Comparison of ENCODE assay signal across 1 cellular context in genomic region chr11:46242961-46243795, GRCh38.
TF ChIP-seq lines count a peak whose summit lies in the region.

No MANE protein-coding gene starts in this region.

TF ChIP-seq in WTC11, 78 proteins besides CTCF, POLR2A, EP300 and RAD21 (continued from another document and continues in another):
- TF ChIP-seq, protein P1, sequence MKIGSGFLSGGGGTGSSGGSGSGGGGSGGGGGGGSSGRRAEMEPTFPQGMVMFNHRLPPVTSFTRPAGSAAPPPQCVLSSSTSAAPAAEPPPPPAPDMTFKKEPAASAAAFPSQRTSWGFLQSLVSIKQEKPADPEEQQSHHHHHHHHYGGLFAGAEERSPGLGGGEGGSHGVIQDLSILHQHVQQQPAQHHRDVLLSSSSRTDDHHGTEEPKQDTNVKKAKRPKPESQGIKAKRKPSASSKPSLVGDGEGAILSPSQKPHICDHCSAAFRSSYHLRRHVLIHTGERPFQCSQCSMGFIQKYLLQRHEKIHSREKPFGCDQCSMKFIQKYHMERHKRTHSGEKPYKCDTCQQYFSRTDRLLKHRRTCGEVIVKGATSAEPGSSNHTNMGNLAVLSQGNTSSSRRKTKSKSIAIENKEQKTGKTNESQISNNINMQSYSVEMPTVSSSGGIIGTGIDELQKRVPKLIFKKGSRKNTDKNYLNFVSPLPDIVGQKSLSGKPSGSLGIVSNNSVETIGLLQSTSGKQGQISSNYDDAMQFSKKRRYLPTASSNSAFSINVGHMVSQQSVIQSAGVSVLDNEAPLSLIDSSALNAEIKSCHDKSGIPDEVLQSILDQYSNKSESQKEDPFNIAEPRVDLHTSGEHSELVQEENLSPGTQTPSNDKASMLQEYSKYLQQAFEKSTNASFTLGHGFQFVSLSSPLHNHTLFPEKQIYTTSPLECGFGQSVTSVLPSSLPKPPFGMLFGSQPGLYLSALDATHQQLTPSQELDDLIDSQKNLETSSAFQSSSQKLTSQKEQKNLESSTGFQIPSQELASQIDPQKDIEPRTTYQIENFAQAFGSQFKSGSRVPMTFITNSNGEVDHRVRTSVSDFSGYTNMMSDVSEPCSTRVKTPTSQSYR (CRISPR knock-in tag; IDR thresholded peaks at IDR 0.05): no peak
- TF ChIP-seq ZNF396 (CRISPR knock-in tag; IDR thresholded peaks at IDR 0.05; ENCODE audit: borderline replicate concordance) (no peak), CREB1 (CRISPR knock-in tag; IDR thresholded peaks at IDR 0.05) (peak; percentile 21; the same call in 1 of the 2 replicates), NFE2L1 (CRISPR knock-in tag; IDR thresholded peaks at IDR 0.05) (no peak), KAT7 (CRISPR knock-in tag; IDR thresholded peaks at IDR 0.05; ENCODE audit: borderline replicate concordance) (no peak), IRF2 (CRISPR knock-in tag; IDR thresholded peaks at IDR 0.05; ENCODE audit: borderline replicate concordance, low read depth) (no peak), FOXK1 (CRISPR knock-in tag; IDR thresholded peaks at IDR 0.05) (no peak), RELA (CRISPR knock-in tag; IDR thresholded peaks at IDR 0.05; ENCODE audit: borderline replicate concordance) (no peak), SMAD4 (CRISPR knock-in tag; IDR thresholded peaks at IDR 0.05) (no peak), ETV6 (CRISPR knock-in tag; IDR thresholded peaks at IDR 0.05) (no peak), ZNF219 (CRISPR knock-in tag; IDR thresholded peaks at IDR 0.05; ENCODE audit: borderline replicate concordance) (no peak), RORB (CRISPR knock-in tag; IDR thresholded peaks at IDR 0.05) (no peak), JAZF1 (CRISPR knock-in tag; IDR thresholded peaks at IDR 0.05) (no peak), ZSCAN18 (CRISPR knock-in tag; IDR thresholded peaks at IDR 0.05) (no peak), JUN (CRISPR knock-in tag; IDR thresholded peaks at IDR 0.05) (no peak), ZNF671 (CRISPR knock-in tag; IDR thresholded peaks at IDR 0.05) (no peak), ESRRA (CRISPR knock-in tag; IDR thresholded peaks at IDR 0.05; ENCODE audit: borderline replicate concordance) (no peak), ATF1 (CRISPR knock-in tag; IDR thresholded peaks at IDR 0.05) (no peak), TEAD1 (CRISPR knock-in tag; IDR thresholded peaks at IDR 0.05) (peak; percentile 16; the same call in 1 of the 2 replicates), E2F4 (CRISPR knock-in tag; IDR thresholded peaks at IDR 0.05; ENCODE audit: borderline replicate concordance, low read depth) (no peak), NR1H2 (CRISPR knock-in tag; IDR thresholded peaks at IDR 0.05) (no peak), USF1 (CRISPR knock-in tag; IDR thresholded peaks at IDR 0.05) (0 out of 2 replicates have a peak, but pooled peaks have one; percentile 13), SOX15 (CRISPR knock-in tag; IDR thresholded peaks at IDR 0.05) (no peak), NR3C1 (CRISPR knock-in tag; conservative IDR thresholded peaks at IDR 0.05; ENCODE audit: low read depth) (no peak), GRHL2 (CRISPR knock-in tag; IDR thresholded peaks at IDR 0.05; ENCODE audit: insufficient replicate concordance, severe bottlenecking) (no peak), ZNF416 (CRISPR knock-in tag; IDR thresholded peaks at IDR 0.05) (no peak), NFATC4 (CRISPR knock-in tag; IDR thresholded peaks at IDR 0.05) (no peak), ZNF263 (CRISPR knock-in tag; IDR thresholded peaks at IDR 0.05; ENCODE audit: low read depth) (no peak), PREB (CRISPR knock-in tag; IDR thresholded peaks at IDR 0.05; ENCODE audit: borderline replicate concordance) (no peak), ERG (CRISPR knock-in tag; IDR thresholded peaks at IDR 0.05) (no peak), SMAD3 (CRISPR knock-in tag; IDR thresholded peaks at IDR 0.05; ENCODE audit: borderline replicate concordance) (no peak)
- TF ChIP-seq, protein P2, sequence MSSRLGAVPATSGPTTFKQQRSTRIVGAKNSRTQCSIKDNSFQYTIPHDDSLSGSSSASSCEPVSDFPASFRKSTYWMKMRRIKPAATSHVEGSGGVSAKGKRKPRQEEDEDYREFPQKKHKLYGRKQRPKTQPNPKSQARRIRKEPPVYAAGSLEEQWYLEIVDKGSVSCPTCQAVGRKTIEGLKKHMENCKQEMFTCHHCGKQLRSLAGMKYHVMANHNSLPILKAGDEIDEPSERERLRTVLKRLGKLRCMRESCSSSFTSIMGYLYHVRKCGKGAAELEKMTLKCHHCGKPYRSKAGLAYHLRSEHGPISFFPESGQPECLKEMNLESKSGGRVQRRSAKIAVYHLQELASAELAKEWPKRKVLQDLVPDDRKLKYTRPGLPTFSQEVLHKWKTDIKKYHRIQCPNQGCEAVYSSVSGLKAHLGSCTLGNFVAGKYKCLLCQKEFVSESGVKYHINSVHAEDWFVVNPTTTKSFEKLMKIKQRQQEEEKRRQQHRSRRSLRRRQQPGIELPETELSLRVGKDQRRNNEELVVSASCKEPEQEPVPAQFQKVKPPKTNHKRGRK (CRISPR knock-in tag; IDR thresholded peaks at IDR 0.05; ENCODE audit: borderline replicate concordance): no peak
- TF ChIP-seq, protein P3, sequence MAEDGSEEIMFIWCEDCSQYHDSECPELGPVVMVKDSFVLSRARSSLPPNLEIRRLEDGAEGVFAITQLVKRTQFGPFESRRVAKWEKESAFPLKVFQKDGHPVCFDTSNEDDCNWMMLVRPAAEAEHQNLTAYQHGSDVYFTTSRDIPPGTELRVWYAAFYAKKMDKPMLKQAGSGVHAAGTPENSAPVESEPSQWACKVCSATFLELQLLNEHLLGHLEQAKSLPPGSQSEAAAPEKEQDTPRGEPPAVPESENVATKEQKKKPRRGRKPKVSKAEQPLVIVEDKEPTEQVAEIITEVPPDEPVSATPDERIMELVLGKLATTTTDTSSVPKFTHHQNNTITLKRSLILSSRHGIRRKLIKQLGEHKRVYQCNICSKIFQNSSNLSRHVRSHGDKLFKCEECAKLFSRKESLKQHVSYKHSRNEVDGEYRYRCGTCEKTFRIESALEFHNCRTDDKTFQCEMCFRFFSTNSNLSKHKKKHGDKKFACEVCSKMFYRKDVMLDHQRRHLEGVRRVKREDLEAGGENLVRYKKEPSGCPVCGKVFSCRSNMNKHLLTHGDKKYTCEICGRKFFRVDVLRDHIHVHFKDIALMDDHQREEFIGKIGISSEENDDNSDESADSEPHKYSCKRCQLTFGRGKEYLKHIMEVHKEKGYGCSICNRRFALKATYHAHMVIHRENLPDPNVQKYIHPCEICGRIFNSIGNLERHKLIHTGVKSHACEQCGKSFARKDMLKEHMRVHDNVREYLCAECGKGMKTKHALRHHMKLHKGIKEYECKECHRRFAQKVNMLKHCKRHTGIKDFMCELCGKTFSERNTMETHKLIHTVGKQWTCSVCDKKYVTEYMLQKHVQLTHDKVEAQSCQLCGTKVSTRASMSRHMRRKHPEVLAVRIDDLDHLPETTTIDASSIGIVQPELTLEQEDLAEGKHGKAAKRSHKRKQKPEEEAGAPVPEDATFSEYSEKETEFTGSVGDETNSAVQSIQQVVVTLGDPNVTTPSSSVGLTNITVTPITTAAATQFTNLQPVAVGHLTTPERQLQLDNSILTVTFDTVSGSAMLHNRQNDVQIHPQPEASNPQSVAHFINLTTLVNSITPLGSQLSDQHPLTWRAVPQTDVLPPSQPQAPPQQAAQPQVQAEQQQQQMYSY (CRISPR knock-in tag; IDR thresholded peaks at IDR 0.05): 0 out of 2 replicates have a peak, but pooled peaks have one; percentile 12
- TF ChIP-seq, protein P4, sequence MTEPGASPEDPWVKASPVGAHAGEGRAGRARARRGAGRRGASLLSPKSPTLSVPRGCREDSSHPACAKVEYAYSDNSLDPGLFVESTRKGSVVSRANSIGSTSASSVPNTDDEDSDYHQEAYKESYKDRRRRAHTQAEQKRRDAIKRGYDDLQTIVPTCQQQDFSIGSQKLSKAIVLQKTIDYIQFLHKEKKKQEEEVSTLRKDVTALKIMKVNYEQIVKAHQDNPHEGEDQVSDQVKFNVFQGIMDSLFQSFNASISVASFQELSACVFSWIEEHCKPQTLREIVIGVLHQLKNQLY (CRISPR knock-in tag; IDR thresholded peaks at IDR 0.05): no peak
- TF ChIP-seq, protein P5, sequence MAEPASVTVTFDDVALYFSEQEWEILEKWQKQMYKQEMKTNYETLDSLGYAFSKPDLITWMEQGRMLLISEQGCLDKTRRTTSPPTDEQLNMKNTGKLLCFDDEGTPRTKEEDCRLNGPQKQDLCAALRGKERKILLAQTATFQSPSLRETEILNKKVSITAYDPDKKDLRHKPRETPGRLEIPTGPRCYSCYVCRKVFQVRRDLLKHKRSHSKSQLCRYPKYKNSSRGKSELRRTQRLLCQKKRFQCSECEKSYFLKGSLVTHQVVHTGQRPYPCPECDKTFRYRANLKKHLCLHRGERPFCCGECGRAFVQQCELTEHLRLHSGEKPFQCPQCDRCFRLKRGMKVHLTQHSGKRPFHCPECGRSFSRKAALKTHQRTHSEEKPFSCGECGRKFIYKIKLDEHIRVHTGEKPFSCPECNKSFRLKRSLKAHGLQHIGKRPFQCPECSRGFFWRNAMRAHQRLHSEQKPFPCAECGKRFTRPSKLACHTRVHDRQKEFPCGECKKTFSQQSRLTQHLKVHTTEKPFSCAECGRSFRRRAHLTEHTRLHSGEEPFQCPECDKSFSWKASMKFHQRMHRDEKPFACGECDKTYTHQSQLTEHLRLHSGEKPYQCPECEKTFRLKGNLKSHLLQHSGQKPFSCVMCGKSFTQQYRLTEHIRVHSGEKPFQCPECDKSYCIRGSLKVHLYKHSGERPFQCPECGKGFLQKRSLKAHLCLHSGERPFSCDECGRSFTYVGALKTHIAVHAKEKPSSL (CRISPR knock-in tag; conservative IDR thresholded peaks at IDR 0.05): no peak
- TF ChIP-seq, protein P6, sequence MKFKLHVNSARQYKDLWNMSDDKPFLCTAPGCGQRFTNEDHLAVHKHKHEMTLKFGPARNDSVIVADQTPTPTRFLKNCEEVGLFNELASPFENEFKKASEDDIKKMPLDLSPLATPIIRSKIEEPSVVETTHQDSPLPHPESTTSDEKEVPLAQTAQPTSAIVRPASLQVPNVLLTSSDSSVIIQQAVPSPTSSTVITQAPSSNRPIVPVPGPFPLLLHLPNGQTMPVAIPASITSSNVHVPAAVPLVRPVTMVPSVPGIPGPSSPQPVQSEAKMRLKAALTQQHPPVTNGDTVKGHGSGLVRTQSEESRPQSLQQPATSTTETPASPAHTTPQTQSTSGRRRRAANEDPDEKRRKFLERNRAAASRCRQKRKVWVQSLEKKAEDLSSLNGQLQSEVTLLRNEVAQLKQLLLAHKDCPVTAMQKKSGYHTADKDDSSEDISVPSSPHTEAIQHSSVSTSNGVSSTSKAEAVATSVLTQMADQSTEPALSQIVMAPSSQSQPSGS (CRISPR knock-in tag; IDR thresholded peaks at IDR 0.05; ENCODE audit: borderline replicate concordance, low read depth): no peak
